ENCODE assay signal across 15 cellular contexts in the genomic region with DNA sequence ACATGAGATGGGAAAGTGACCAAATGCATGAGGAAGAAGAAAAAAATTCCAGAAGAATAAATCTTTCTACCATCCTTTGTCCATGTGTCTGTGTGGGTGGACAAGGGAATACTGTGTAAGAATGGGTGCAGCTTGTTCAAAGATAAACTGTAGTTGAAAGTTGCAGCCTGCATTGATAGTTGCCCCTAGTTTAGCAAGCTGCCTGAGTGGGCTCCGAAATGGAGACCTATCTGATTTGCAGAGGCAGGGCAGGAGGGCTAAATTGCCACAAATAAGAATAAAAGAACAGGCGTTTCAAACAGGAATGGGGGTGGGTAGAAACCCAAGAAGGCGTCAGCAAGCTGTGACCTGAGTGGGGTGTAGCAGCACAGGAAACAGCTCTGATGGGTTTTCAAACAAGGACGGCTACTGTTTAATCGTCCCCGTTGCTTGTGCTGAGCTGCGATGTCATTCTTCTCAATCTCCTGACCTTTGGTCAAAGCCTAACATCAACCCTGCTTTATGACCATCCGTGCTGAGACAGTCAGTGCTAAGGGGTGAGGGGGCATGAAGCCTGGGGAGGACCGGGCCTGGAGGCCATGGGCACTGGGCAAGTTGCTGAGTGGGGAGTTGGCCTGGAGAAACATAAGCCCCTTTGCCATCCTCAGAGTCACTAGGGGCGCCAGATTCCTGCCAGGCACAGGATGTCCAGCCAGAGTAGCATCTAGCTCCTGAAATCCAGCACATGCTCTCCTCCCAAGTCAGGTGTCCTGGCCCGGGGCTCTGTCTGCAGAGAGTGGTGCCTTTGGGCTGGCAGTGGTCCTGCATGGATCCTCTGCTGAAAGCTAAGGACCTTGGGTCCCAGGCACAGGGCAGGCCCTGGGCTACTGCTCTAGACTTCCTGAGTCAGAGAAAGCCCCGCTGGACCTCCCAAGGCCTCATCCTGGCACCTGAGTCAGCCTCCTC. TPM values are rescaled to one million over a fixed set of nuclear protein-coding genes. Genes with fewer than 3 reads are reported as not detected.
DNase-seq lines count a peak whose midpoint lies in the region; ATAC-seq, FAIRE-seq and TF ChIP-seq lines count a peak whose summit lies in the region.
"Had no signal": no experiment of that assay in that cellular context is flagged by ENCODE, and none has a peak within 500 bp of the region (broad histone marks: within the 10 kb centered on the region; RNA-seq: fewer than 3 reads in every experiment).

No MANE protein-coding gene starts in this region.

- no peak overlapping the region; the same call in 1 of the 2 replicates for H2BK12ac ChIP-seq in H1 (ENCODE audit: low read depth, low read length)

- POLR2A ChIA-PET in H1 (lab: Charles Lee; ENCODE audit: partially characterized antibody): interaction anchor here (1.0 to 3.7 kb wide), 5 partner anchors 13 to 73 kb away, joined by 3 to 13 read pairs (median 4); a partner anchor contains a TSS
- POLR2A ChIA-PET in activated CD4-positive, alpha-beta memory T cell treated with anti-CD3 and anti-CD28 coated beads for 36 hours (lab: Charles Lee): no interaction called here

- no peaks in the 10 kb centered on the region for H3K79me2 ChIP-seq in H1 (ENCODE audit: control insufficient read depth in 1 of 2, insufficient read depth in 2 of 2, low read length in 2 of 2)

- no peak overlapping the region for H3K4me2 ChIP-seq in H1 (ENCODE audit: insufficient read depth in 1 of 2, low read depth in 2 of 2, low read length in 2 of 2)

- no peak for TF ChIP-seq POLR2A in H1 (IDR thresholded peaks at IDR 0.05; ENCODE audit: control extremely low read depth in 1 of 2, low read depth in 2 of 2, low read length in 2 of 2)

- H2BK120ac ChIP-seq in H1 (replicated peaks; ENCODE audit: low read depth, low read length): no peak overlapping the region

- H3K9me3 Mint-ChIP-seq in natural killer cell treated with Interleukin-12 subunit alpha and Interleukin-12 subunit beta and Interleukin-15 and Interleukin-18, amount 100 ng/mL, for 72 hours: no peaks in the 10 kb centered on the region
- H3K9me3 Mint-ChIP-seq in activated CD4-positive, alpha-beta memory T cell treated with anti-CD3 and anti-CD28 coated beads for 36 hours: no peaks in the 10 kb centered on the region
- H3K9me3 Mint-ChIP-seq: memory B cell had no signal

- no peak overlapping the region for H3K14ac ChIP-seq in H1 (ENCODE audit: insufficient read length)

- H2AFZ ChIP-seq in H1 (ENCODE audit: low read length): no peak overlapping the region

- H3K56ac ChIP-seq in H1 (replicated peaks; ENCODE audit: insufficient read length, low read depth, low read length): no peak overlapping the region

- H2AK5ac ChIP-seq in H1 (ENCODE audit: low read depth, low read length): no peak overlapping the region

- ATAC-seq in natural killer cell treated with Interleukin-12 subunit alpha and Interleukin-12 subunit beta and Interleukin-15 and Interleukin-18, amount 100 ng/mL, for 72 hours: peak; percentile 39 to 53
- no peak for ATAC-seq in GM18870 (IDR thresholded peaks at IDR 0.05; ENCODE audit: unreplicated experiment)

- H4K91ac ChIP-seq in H1 (replicated peaks; ENCODE audit: insufficient read length, low read length): peak overlapping the region; percentile 31

- H3K36me3 Mint-ChIP-seq in natural killer cell treated with Interleukin-12 subunit alpha and Interleukin-12 subunit beta and Interleukin-15 and Interleukin-18, amount 100 ng/mL, for 72 hours: no peaks in the 10 kb centered on the region
- H3K36me3 Mint-ChIP-seq in activated CD4-positive, alpha-beta memory T cell treated with anti-CD3 and anti-CD28 coated beads for 36 hours: no peaks in the 10 kb centered on the region
- H3K36me3 Mint-ChIP-seq: CD4-positive, CD25-positive, alpha-beta regulatory T cell; memory B cell had no signal

- TF ChIP-seq RAD21 in H1 (IDR thresholded peaks at IDR 0.05 in 1 of 2, conservative IDR thresholded peaks at IDR 0.05 in 1 of 2; ENCODE audit: low read depth in 2 of 2, low read length in 2 of 2): peak in 1 of 2 experiments; percentile 44; a peak in 2 of 4 replicates

- peaks cover 0 to 2% of the 10 kb centered on the region in 2 donors for H3K27me3 Mint-ChIP-seq in natural killer cell treated with Interleukin-12 subunit alpha and Interleukin-12 subunit beta and Interleukin-15 and Interleukin-18, amount 100 ng/mL, for 72 hours
- H3K27me3 Mint-ChIP-seq in activated CD4-positive, alpha-beta memory T cell treated with anti-CD3 and anti-CD28 coated beads for 36 hours: peaks cover 40% of the 10 kb centered on the region

- no peak overlapping the region for H3K4ac ChIP-seq in H1 (replicated peaks; ENCODE audit: insufficient read length, low read depth, low read length)

- 85% methylated on average over 12 of the region's 12 CpGs; no CpG with 5 or more reads in 1 of the 2 experiments for WGBS in H1 (ENCODE audit: extremely low coverage in 1 of 2, insufficient coverage in 1 of 2, insufficient read length in 1 of 2, insufficient replicate concordance in 2 of 2, low coverage in 1 of 2, low lambda C conversion rate in 2 of 2, missing lambda C conversion rate in 1 of 2), 2 experiments

- H3K23me2 ChIP-seq in H1 (ENCODE audit: low read depth, low read length): no peaks in the 10 kb centered on the region; the same call in 1 of the 2 replicates

- 0 out of 2 replicates have a peak overlapping the region, but pooled peaks have one; percentile 37 for H4K8ac ChIP-seq in H1 (ENCODE audit: extremely low read depth, insufficient read depth, low read length)

- DNase-seq in COLO829 (ENCODE audit: low spot score) (peak; percentile 74), HT1080 (ENCODE audit: low read depth) (peak; percentile 34), H1 (ENCODE audit: low read depth in 1 of 2, low spot score in 2 of 2) (no peak), LoVo (ENCODE audit: low spot score) (no peak), caudate nucleus (lab: John Stamatoyannopoulos, UW) (no peak)
- DNase-seq in natural killer cell treated with Interleukin-12 subunit alpha and Interleukin-12 subunit beta and Interleukin-15 and Interleukin-18, amount 100 ng/mL, for 72 hours (ENCODE audit: low spot score): peak; percentile 47
- DNase-seq in activated CD4-positive, alpha-beta memory T cell treated with anti-CD3 and anti-CD28 coated beads for 36 hours: no peak
- DNase-seq: activated CD8-positive, alpha-beta memory T cell treated with anti-CD3 and anti-CD28 coated beads, Interleukin-2, amount 50 U/mL, for 48 hours; amygdala; HCEC 1CT; KG1; NCI-H2081 had no signal

- no peak overlapping the region for H3K9ac ChIP-seq in H1 (replicated peaks in 1 of 4; ENCODE audit: extremely low read depth in 1 of 4, low read depth in 3 of 4, low read length in 3 of 4)

- no peak overlapping the region for H3K27ac ChIP-seq in H1 (ENCODE audit: low read depth, low read length)
- H3K27ac ChIP-seq in caudate nucleus (ENCODE audit: low read depth, low read length): no peak overlapping the region

- peak overlapping the region in 1 of 2 donors; percentile 75 for H3K27ac Mint-ChIP-seq in natural killer cell treated with Interleukin-12 subunit alpha and Interleukin-12 subunit beta and Interleukin-15 and Interleukin-18, amount 100 ng/mL, for 72 hours
- no peak overlapping the region for H3K27ac Mint-ChIP-seq in activated CD4-positive, alpha-beta memory T cell treated with anti-CD3 and anti-CD28 coated beads for 36 hours
- H3K27ac Mint-ChIP-seq: CD4-positive, CD25-positive, alpha-beta regulatory T cell; memory B cell had no signal

- no peaks in the 10 kb centered on the region for H3K79me1 ChIP-seq in H1 (ENCODE audit: low read depth, low read length)

- peak overlapping the region; percentile 56; the same call in 1 of the 2 replicates for H2BK20ac ChIP-seq in H1 (ENCODE audit: low read length)

- H3K4me3 ChIP-seq in H1 (ENCODE audit: extremely low read depth in 1 of 4, insufficient read depth in 2 of 4, low read depth in 3 of 4, low read length in 4 of 4): no peak overlapping the region

- CTCF ChIA-PET in H1 (lab: Charles Lee; ENCODE audit: partially characterized antibody): interaction anchor here (0.7 to 3.1 kb wide), 14 partner anchors 10 to 157 kb away, joined by 3 to 13 read pairs (median 4); a partner anchor contains a TSS
- CTCF ChIA-PET in activated CD4-positive, alpha-beta memory T cell treated with anti-CD3 and anti-CD28 coated beads for 36 hours (lab: Charles Lee): interaction anchor here (1.2 kb wide), 1 partner anchor 19 kb away, joined by 6 read pairs; a partner anchor contains a TSS

- H4K20me1 ChIP-seq in H1 (replicated peaks in 1 of 2; ENCODE audit: control insufficient read depth in 1 of 2, insufficient read depth in 2 of 2, low read length in 2 of 2): no peaks in the 10 kb centered on the region

- H3K27me3 ChIP-seq in H1 (replicated peaks in 1 of 4; ENCODE audit: control insufficient read depth in 3 of 4, extremely low read depth in 1 of 4, insufficient read depth in 3 of 4, low read length in 3 of 4): peaks cover 0 to 14% (median 6%) of the 10 kb centered on the region in 4 experiments; a peak in 4 of 7 replicates

- peaks cover 9 to 28% of the 10 kb centered on the region in 2 donors for H3K4me1 Mint-ChIP-seq in natural killer cell treated with Interleukin-12 subunit alpha and Interleukin-12 subunit beta and Interleukin-15 and Interleukin-18, amount 100 ng/mL, for 72 hours (ENCODE audit: low read depth in 2 of 2)
- no peaks in the 10 kb centered on the region for H3K4me1 Mint-ChIP-seq in activated CD4-positive, alpha-beta memory T cell treated with anti-CD3 and anti-CD28 coated beads for 36 hours (ENCODE audit: low read depth)

- H3K4me3 Mint-ChIP-seq in natural killer cell treated with Interleukin-12 subunit alpha and Interleukin-12 subunit beta and Interleukin-15 and Interleukin-18, amount 100 ng/mL, for 72 hours: no peak overlapping the region
- H3K4me3 Mint-ChIP-seq in activated CD4-positive, alpha-beta memory T cell treated with anti-CD3 and anti-CD28 coated beads for 36 hours: no peak overlapping the region
- H3K4me3 Mint-ChIP-seq: CD4-positive, CD25-positive, alpha-beta regulatory T cell; memory B cell had no signal

- no peak for TF ChIP-seq EP300 in H1 (IDR thresholded peaks at IDR 0.05; ENCODE audit: borderline replicate concordance in 1 of 2, low read depth in 2 of 2, low read length in 2 of 2)

- H3K9me3 ChIP-seq in H1 (ENCODE audit: insufficient read depth in 2 of 2, low read depth in 1 of 2, low read length in 1 of 2): no peaks in the 10 kb centered on the region

- intact Hi-C loops in activated CD4-positive, alpha-beta memory T cell treated with anti-CD3 and anti-CD28 coated beads for 36 hours (cut with micrococcal nuclease): no loop called here

- peak overlapping the region; percentile 71 for H3K18ac ChIP-seq in H1 (ENCODE audit: extremely low read depth, low read length)

- TF ChIP-seq CTCF in H1 (IDR thresholded peaks at IDR 0.05; ENCODE audit: control extremely low read depth in 1 of 3, insufficient read depth in 1 of 3, low read depth in 1 of 3, low read length in 3 of 3): peak in 2 of 3 experiments; percentile 40 to 62; a peak in 3 of 4 replicates

- peaks cover 8 to 26% (median 17%) of the 10 kb centered on the region in 4 experiments for H3K4me1 ChIP-seq in H1 (replicated peaks in 1 of 4; ENCODE audit: control insufficient read depth in 3 of 4, insufficient read depth in 4 of 4, low read length in 3 of 4)

- H4K5ac ChIP-seq in H1 (ENCODE audit: insufficient read length, low read depth, low read length): no peak overlapping the region

- H3K23ac ChIP-seq in H1 (ENCODE audit: insufficient read length): no peak overlapping the region

- no peaks in the 10 kb centered on the region for H3K36me3 ChIP-seq in H1 (ENCODE audit: control insufficient read depth in 2 of 4, insufficient read depth in 4 of 4, low read length in 3 of 4)

- no peak for FAIRE-seq in H1 (lab: Jason Lieb, UNC)

- H2BK15ac ChIP-seq in H1 (ENCODE audit: low read length): no peak overlapping the region; the same call in 1 of the 2 replicates

- no peak overlapping the region for H2BK5ac ChIP-seq in H1 (ENCODE audit: low read depth, low read length)

RNA-seq across cellular contexts. Expression of a gene that starts 19.2 kb away (rescaled TPM):
- 17.2 and 21.1 TPM in 2 replicates for total RNA-seq in HT1080 (2014; rRNA removed; shearing (Covaris generic))
- 11.6 and 13.5 TPM in 2 replicates for polyA plus RNA-seq in HT1080 (2015; cell fraction: cytosol; rRNA removed)
- polyA plus RNA-seq in HT1080 (2015; cell fraction: nucleus; rRNA removed): 9.9 and 11.5 TPM in 2 replicates
- 35.6 and 38.5 TPM in 2 replicates for total RNA-seq in H1 (2021; fragmentation: NEBNext Ultra II Directional; extraction: Animal tissue kit (Norgen Biotek cat#: 25700))
- 13.8 and 18.9 TPM in 2 replicates for polyA plus RNA-seq in H1 (2011; rRNA removed)
- polyA plus RNA-seq in H1 (2011; cell fraction: cytosol; rRNA removed): 5.7 TPM
- 15.1 TPM for polyA plus RNA-seq in H1 (2011; cell fraction: nucleus; rRNA removed)
- 17.6 to 27.7 TPM (median 24.3 TPM) in 4 replicates for polyA plus RNA-seq in H1 (2012, experiment 1 of 2)
- 24.9 TPM for polyA plus RNA-seq in H1 (2012, experiment 2 of 2)
- 23.9 TPM for polyA plus RNA-seq in H1 (2013, experiment 1 of 2)
- polyA plus RNA-seq in H1 (2013, experiment 2 of 2): 24.3 TPM
- polyA minus RNA-seq in H1 (2011; rRNA and poly(A)+ RNA removed): 14.5 and 15.8 TPM in 2 replicates
- polyA minus RNA-seq in H1 (2011; cell fraction: cytosol; rRNA and poly(A)+ RNA removed): 23.3 TPM
- polyA minus RNA-seq in H1 (2011; cell fraction: nucleus; rRNA and poly(A)+ RNA removed): 21.6 TPM
- total RNA-seq in natural killer cell treated with Interleukin-12 subunit alpha and Interleukin-12 subunit beta and Interleukin-15 and Interleukin-18, amount 100 ng/mL, for 72 hours: 10 to 100 TPM; 26.8 to 30.3 TPM
- 10 to 100 TPM; 14.1 to 14.2 TPM for total RNA-seq in activated CD4-positive, alpha-beta memory T cell treated with anti-CD3 and anti-CD28 coated beads for 36 hours

Comparison
In these comparisons a context has a peak if more than half of its experiments do, and no peak if none do; other contexts are left out.
1. DNase-seq: peak in COLO829 (single experiment), HT1080 (single experiment) and natural killer cell treated with Interleukin-12 subunit alpha and Interleukin-12 subunit beta and Interleukin-15 and Interleukin-18, amount 100 ng/mL, for 72 hours (single experiment); none in H1 (0 of 2), activated CD4-positive, alpha-beta memory T cell treated with anti-CD3 and anti-CD28 coated beads for 36 hours (single experiment), LoVo (single experiment) and caudate nucleus (0 of 61).